7 cellular contexts compared by ENCODE assay signal in the genomic region with DNA sequence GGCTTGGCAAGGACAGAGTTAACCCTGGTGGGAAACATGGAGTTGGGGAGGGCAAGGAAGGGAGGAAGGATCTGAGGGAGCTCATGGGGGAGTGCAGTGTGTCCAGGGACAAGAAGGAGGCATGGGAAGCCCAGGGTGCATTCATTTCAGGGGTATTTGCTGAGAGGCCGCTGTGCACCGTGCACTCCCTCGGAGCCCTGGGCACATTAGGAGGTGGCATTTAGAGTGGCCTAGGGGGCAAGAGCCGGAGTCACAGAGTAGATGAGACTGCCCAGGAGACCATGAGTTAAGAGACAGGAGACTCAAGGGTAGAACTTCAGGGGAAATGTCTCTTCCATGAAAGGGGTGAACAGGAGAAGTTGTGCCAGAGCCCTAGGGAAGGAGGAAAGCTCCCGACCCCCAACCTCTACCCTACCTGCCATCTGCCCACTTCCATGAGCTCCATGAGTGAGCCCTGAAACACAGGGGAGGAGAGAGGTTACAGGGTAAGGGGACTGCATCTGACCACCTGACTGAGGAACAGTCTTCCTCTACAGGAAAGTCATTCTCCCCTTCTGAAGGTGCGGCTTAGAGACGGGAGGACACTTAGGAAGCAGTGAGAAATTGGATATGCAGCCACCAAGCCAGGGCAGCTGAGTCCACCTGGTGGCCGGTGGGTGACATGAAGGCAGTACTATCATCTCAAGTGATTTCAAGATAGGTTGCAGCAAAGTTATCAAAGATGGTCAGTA. TPM values are rescaled to one million over a fixed set of nuclear protein-coding genes. Genes with fewer than 3 reads are reported as not detected.
DNase-seq lines count a peak whose midpoint lies in the region; ATAC-seq and TF ChIP-seq lines count a peak whose summit lies in the region.

No MANE protein-coding gene starts in this region.

- TF ChIP-seq CTCF in GM10248 (IDR thresholded peaks at IDR 0.05; ENCODE audit: control extremely low read depth, extremely low read depth, low read depth, missing control alignments) (peak; percentile 56), brain (conservative IDR thresholded peaks at IDR 0.05) (peak; percentile 92 to 93)

- H3K9me3 Mint-ChIP-seq in brain = peaks cover 0 to 6% (median 2%) of the 10 kb centered on the region in 5 experiments

- H3K4me1 Mint-ChIP-seq in brain = no peaks in the 10 kb centered on the region

- in situ Hi-C loops in SK-MEL-5 (cut with HindIII; ENCODE audit: low pct_unique_long_range_greater_than_20kb, low sequenced_read_pairs) = no loop called here

- no peak overlapping the region for H3K4me3 Mint-ChIP-seq in brain

- H3K27me3 Mint-ChIP-seq in brain = peaks cover 2% of the 10 kb centered on the region

- peak; percentile 47 for DNase-seq in GM10248 (ENCODE audit: extremely low spot score)
- peak; percentile 11 for DNase-seq in MV-4-11 (lab: John Stamatoyannopoulos, UW)
- peak; percentile 65 for DNase-seq in SK-MEL-5 (ENCODE audit: low read depth, low spot score)
- peak; percentile 60 for DNase-seq in iPS DF 19.7 (ENCODE audit: low read depth, low spot score)
- DNase-seq in smooth muscle cell of the brain vasculature (ENCODE audit: low read depth, low spot score) = peak; percentile 39

- POLR2A ChIA-PET in GM10248 (lab: Yijun Ruan, JAX) = no interaction called here

- peak overlapping the region in 1 of 5 experiments; percentile 61 for H3K27ac Mint-ChIP-seq in brain

- H3K36me3 Mint-ChIP-seq in brain = no peaks in the 10 kb centered on the region

- CTCF ChIA-PET in GM10248 (lab: Yijun Ruan, JAX) = interaction anchor here (0.6 to 1.7 kb wide), 11 partner anchors 10 to 718 kb away, joined by 3 to 9 read pairs (median 3); no protein-coding TSS in a partner anchor

- ATAC-seq in HG02970 (IDR thresholded peaks at IDR 0.05; ENCODE audit: low FRiP score, unreplicated experiment) = no peak

RNA-seq across cellular contexts. Expression of a gene that starts 58.5 kb away (rescaled TPM):
- 234 and 271 TPM in 2 replicates for total RNA-seq in SK-MEL-5 (2014; rRNA removed; shearing (Covaris generic))
- 147 and 161 TPM in 2 replicates for polyA plus RNA-seq in SK-MEL-5 (2015; cell fraction: cytosol; rRNA removed)
- 94.8 and 103 TPM in 2 replicates for polyA plus RNA-seq in SK-MEL-5 (2015; cell fraction: nucleus; rRNA removed)
- polyA plus RNA-seq in brain (ENCODE audit: insufficient read depth, low read depth, low replicate concordance) = 94.9 TPM

Comparison
In these comparisons a context has a peak if more than half of its experiments do, and no peak if none do; other contexts are left out.
1. DNase-seq: peak in every context shown above with its lines; median percentile 65 in SK-MEL-5; 60 in iPS DF 19.7; 47 in GM10248; 39 in smooth muscle cell of the brain vasculature; 11 in MV-4-11.